Comparison of ENCODE assay signal across 18 cellular contexts in genomic region chr13:73832203-73832602, GRCh38.
DNase-seq lines count a peak whose midpoint lies in the region; ATAC-seq and TF ChIP-seq lines count a peak whose summit lies in the region.
"Had no signal": no experiment of that assay in that cellular context is flagged by ENCODE, and none has a peak within 500 bp of the region (broad histone marks: within the 10 kb centered on the region; RNA-seq: fewer than 3 reads in every experiment).

No MANE protein-coding gene starts in this region.

- H3K4me2 ChIP-seq in PC-3 (ENCODE audit: low read length): peak overlapping the region; percentile 33
- H3K4me2 ChIP-seq in osteoblast (ENCODE audit: insufficient read depth, low read length): no peak overlapping the region
- H3K4me2 ChIP-seq: PC-9 had no signal

- H3K27ac ChIP-seq in PC-3 (ENCODE audit: low read length): peak overlapping the region; percentile 77
- H3K27ac ChIP-seq in osteoblast (ENCODE audit: low read depth, low read length): peak overlapping the region; percentile 2
- H3K27ac ChIP-seq: cardiac muscle cell, left lung, PC-9 had no signal

- no peaks in the 10 kb centered on the region for H3K27me3 Mint-ChIP-seq in activated naive CD4-positive, alpha-beta T cell treated with anti-CD3 and anti-CD28 coated beads for 36 hours (ENCODE audit: low read depth)
- H3K27me3 Mint-ChIP-seq in endothelial cell (ENCODE audit: unreplicated experiment): no peaks in the 10 kb centered on the region

- CTCF ChIA-PET in activated naive CD4-positive, alpha-beta T cell treated with anti-CD3 and anti-CD28 coated beads for 36 hours (lab: Charles Lee): interaction anchor here (1.1 to 1.5 kb wide), 4 partner anchors 10 to 453 kb away, joined by 3 read pairs; no protein-coding TSS in a partner anchor
- CTCF ChIA-PET in PC-3 (lab: Charles Lee): interaction anchor here (0.6 kb wide), 1 partner anchor 105 kb away, joined by 3 read pairs; no protein-coding TSS in a partner anchor

- H3K27me3 ChIP-seq in PC-3 (ENCODE audit: low read length): no peaks in the 10 kb centered on the region
- no peaks in the 10 kb centered on the region for H3K27me3 ChIP-seq in osteoblast (ENCODE audit: insufficient read depth, low read length)
- H3K27me3 ChIP-seq: cardiac muscle cell, left lung had no signal

- no peaks in the 10 kb centered on the region for H3K9me2 ChIP-seq in PC-3 (replicated peaks; ENCODE audit: low read length)

- H3K4me3 ChIP-seq in PC-3 (ENCODE audit: low read length) (no peak overlapping the region), osteoblast (ENCODE audit: insufficient read depth, low read length) (no peak overlapping the region)
- H3K4me3 ChIP-seq: cardiac muscle cell, left lung, PC-9 had no signal

- H2AFZ ChIP-seq in PC-3 (ENCODE audit: low read length) (no peak overlapping the region), osteoblast (ENCODE audit: low read length) (no peak overlapping the region)
- H2AFZ ChIP-seq: PC-9 had no signal

- H3K36me3 Mint-ChIP-seq in activated naive CD4-positive, alpha-beta T cell treated with anti-CD3 and anti-CD28 coated beads for 36 hours (ENCODE audit: low read depth): peaks cover 1% of the 10 kb centered on the region
- no peaks in the 10 kb centered on the region for H3K36me3 Mint-ChIP-seq in endothelial cell (ENCODE audit: low read depth, unreplicated experiment)

- ATAC-seq in PC-3 (peak; percentile 96), HG03378 (IDR thresholded peaks at IDR 0.05; ENCODE audit: unreplicated experiment) (no peak)
- ATAC-seq: left lung, SK-N-SH treated with all-trans-retinoic acid at 6 μM for 48 hours had no signal

- H3K36me3 ChIP-seq in PC-3 (ENCODE audit: low read depth, low read length) (no peaks in the 10 kb centered on the region), osteoblast (ENCODE audit: insufficient read depth, low read length) (no peaks in the 10 kb centered on the region)
- H3K36me3 ChIP-seq: cardiac muscle cell, left lung had no signal

- peak; percentile 16 for DNase-seq in activated naive CD4-positive, alpha-beta T cell treated with anti-CD3 and anti-CD28 coated beads for 36 hours
- DNase-seq in activated naive CD4-positive, alpha-beta T cell (lab: John Stamatoyannopoulos, UW): no peak
- peak; percentile 61 for DNase-seq in PC-3
- no peak for DNase-seq in endothelial cell (ENCODE audit: low spot score)
- DNase-seq in osteoblast (ENCODE audit: insufficient read length, low spot score, missing footprints): no peak
- DNase-seq in AG08395 (ENCODE audit: low spot score): no peak
- no peak for DNase-seq in SKM-1 (lab: John Stamatoyannopoulos, UW; ENCODE audit: unreplicated experiment)
- DNase-seq: activated CD4-positive, alpha-beta T cell treated with anti-CD3 and anti-CD28 coated beads, Interleukin-2, amount 50 U/mL, for 48 hours; effector CD8-positive, alpha-beta T cell; left lung; NCI-H187; NCI-H524 treated with DMSO at 0.1 percent for 48 hours; PC-9; retina; substantia nigra had no signal

- intact Hi-C loops in activated naive CD4-positive, alpha-beta T cell treated with anti-CD3 and anti-CD28 coated beads for 36 hours (cut with micrococcal nuclease): loop anchor here (2.0 to 10.0 kb wide), 2 partner anchors 77 to 743 kb away; no protein-coding TSS in a partner anchor
- intact Hi-C loops in PC-3 (cut with micrococcal nuclease): loop anchor here (5.0 to 10.0 kb wide), 2 partner anchors 77 to 1425 kb away; no protein-coding TSS in a partner anchor

- H3K4me1 ChIP-seq in PC-3 (ENCODE audit: insufficient read depth, low read length) (peaks cover 22% of the 10 kb centered on the region), osteoblast (ENCODE audit: insufficient read depth, low read length) (peaks cover 18% of the 10 kb centered on the region)

- no peaks in the 10 kb centered on the region for H4K20me1 ChIP-seq in PC-3 (ENCODE audit: low read length)
- H4K20me1 ChIP-seq in osteoblast (ENCODE audit: insufficient read depth, low read length): peaks cover 3% of the 10 kb centered on the region

- BruUV-seq in PC-3 (replicated peaks; lab: Mats Ljungman, UMichigan): no TSS peak

- peak overlapping the region; percentile 39 for H3K27ac Mint-ChIP-seq in activated naive CD4-positive, alpha-beta T cell treated with anti-CD3 and anti-CD28 coated beads for 36 hours
- peak overlapping the region; percentile 38 for H3K27ac Mint-ChIP-seq in endothelial cell (ENCODE audit: unreplicated experiment)

- peak overlapping the region; percentile 30 for H3K9ac ChIP-seq in PC-3 (ENCODE audit: low read length)

- H3K9me3 ChIP-seq in PC-3 (ENCODE audit: low read length) (no peaks in the 10 kb centered on the region), osteoblast (ENCODE audit: low read depth, low read length) (no peaks in the 10 kb centered on the region)
- H3K9me3 ChIP-seq: left lung had no signal

- POLR2A ChIA-PET in PC-3 (lab: Charles Lee; ENCODE audit: unreplicated experiment): interaction anchor here (0.7 kb wide), 1 partner anchor 1190 kb away, joined by 3 read pairs; no protein-coding TSS in a partner anchor

- H3K9me3 Mint-ChIP-seq in activated naive CD4-positive, alpha-beta T cell treated with anti-CD3 and anti-CD28 coated beads for 36 hours: no peaks in the 10 kb centered on the region
- H3K9me3 Mint-ChIP-seq in endothelial cell (ENCODE audit: unreplicated experiment): no peaks in the 10 kb centered on the region

- TF ChIP-seq CTCF in PC-3 (conservative IDR thresholded peaks at IDR 0.05; ENCODE audit: low read depth, low read length): no peak
- no peak for TF ChIP-seq CTCF in endothelial cell (IDR thresholded peaks at IDR 0.05; ENCODE audit: unreplicated experiment)
- no peak for TF ChIP-seq CTCF in osteoblast (IDR thresholded peaks at IDR 0.05; ENCODE audit: extremely low read depth, low read depth, low read length)

- H3F3A ChIP-seq in PC-3 (ENCODE audit: low read length, unreplicated experiment): no peaks in the 10 kb centered on the region

- H3K79me2 ChIP-seq in PC-3 (ENCODE audit: low read length) (no peaks in the 10 kb centered on the region), osteoblast (ENCODE audit: insufficient read depth, low read length) (peaks cover 96% of the 10 kb centered on the region)

- peaks cover 44% of the 10 kb centered on the region for H3K4me1 Mint-ChIP-seq in activated naive CD4-positive, alpha-beta T cell treated with anti-CD3 and anti-CD28 coated beads for 36 hours (ENCODE audit: low read depth)
- peaks cover 19% of the 10 kb centered on the region for H3K4me1 Mint-ChIP-seq in endothelial cell (ENCODE audit: unreplicated experiment)

- H3K4me3 Mint-ChIP-seq in activated naive CD4-positive, alpha-beta T cell treated with anti-CD3 and anti-CD28 coated beads for 36 hours: peak overlapping the region; percentile 11
- no peak overlapping the region for H3K4me3 Mint-ChIP-seq in endothelial cell (ENCODE audit: unreplicated experiment)

Comparison
In these comparisons a context has a peak if more than half of its experiments do, and no peak if none do; other contexts are left out.
1. DNase-seq: peak in activated naive CD4-positive, alpha-beta T cell treated with anti-CD3 and anti-CD28 coated beads for 36 hours (single experiment) and PC-3 (single experiment); none in activated naive CD4-positive, alpha-beta T cell (0 of 4), endothelial cell (single experiment), osteoblast (single experiment), AG08395 (single experiment) and SKM-1 (single experiment).